In genomic region chr7:107394831-107395230, GRCh38 we compare ENCODE assay signal across 20 cellular contexts.
DNase-seq lines count a peak whose midpoint lies in the region; ATAC-seq and TF ChIP-seq lines count a peak whose summit lies in the region.
"Had no signal": no experiment of that assay in that cellular context is flagged by ENCODE, and none has a peak within 500 bp of the region (broad histone marks: within the 10 kb centered on the region; RNA-seq: fewer than 3 reads in every experiment).

No MANE protein-coding gene starts in this region.

- CTCF ChIA-PET in T-cell (lab: Charles Lee): interaction anchor here in 1 of 2 donors (0.7 kb wide), 1 partner anchor 1746 kb away, joined by 18 read pairs; no protein-coding TSS in a partner anchor
- CTCF ChIA-PET in CD4-positive, alpha-beta T cell (lab: Charles Lee): no interaction called here

- peaks cover 10% of the 10 kb centered on the region for H3K4me1 ChIP-seq in SJSA1 (replicated peaks)
- H3K4me1 ChIP-seq in fibroblast of lung (ENCODE audit: control insufficient read depth, extremely low read depth, insufficient read depth, low read length): no peaks in the 10 kb centered on the region
- peaks cover 16% of the 10 kb centered on the region for H3K4me1 ChIP-seq in smooth muscle cell (ENCODE audit: low read depth)
- H3K4me1 ChIP-seq in heart right ventricle: peaks cover 0 to 4% (median 0%) of the 10 kb centered on the region in 9 donors
- H3K4me1 ChIP-seq: BLaER1, upper lobe of left lung had no signal

- H3K4me3 ChIP-seq in SJSA1 (no peak overlapping the region), fibroblast of lung (replicated peaks in 1 of 4; ENCODE audit: control extremely low read depth in 1 of 4, insufficient read depth in 1 of 4, low read depth in 3 of 4, low read length in 4 of 4) (no peak overlapping the region), smooth muscle cell (no peak overlapping the region), heart right ventricle (no peak overlapping the region)
- H3K4me3 ChIP-seq: BLaER1, left ventricle myocardium inferior, ovary, upper lobe of left lung had no signal

- no peaks in the 10 kb centered on the region for H3K27me3 ChIP-seq in SJSA1 (replicated peaks)
- H3K27me3 ChIP-seq in fibroblast of lung (ENCODE audit: control insufficient read depth, insufficient read depth, low read length): no peaks in the 10 kb centered on the region
- H3K27me3 ChIP-seq in smooth muscle cell (ENCODE audit: low read depth): no peaks in the 10 kb centered on the region
- no peaks in the 10 kb centered on the region for H3K27me3 ChIP-seq in heart right ventricle
- no peaks in the 10 kb centered on the region for H3K27me3 ChIP-seq in CD4-positive, alpha-beta T cell (ENCODE audit: control insufficient read depth, insufficient read depth, low read length)
- H3K27me3 ChIP-seq: BLaER1, ovary, upper lobe of left lung had no signal

- peaks cover 43% of the 10 kb centered on the region for H3K36me3 Mint-ChIP-seq in T-cell
- peaks cover 25% of the 10 kb centered on the region for H3K36me3 Mint-ChIP-seq in CD4-positive, alpha-beta T cell (ENCODE audit: low read depth)

- peak; percentile 48 for DNase-seq in EL
- DNase-seq in SJSA1 (ENCODE audit: low read depth in 1 of 2, low spot score in 2 of 2): peak in 1 of 2 experiments; percentile 15
- peak; percentile 30 to 74 for DNase-seq in fibroblast of lung (ENCODE audit: low read depth in 2 of 2)
- no peak for DNase-seq in smooth muscle cell (lab: John Stamatoyannopoulos, UW; ENCODE audit: unreplicated experiment)
- DNase-seq in heart right ventricle: no peak
- no peak for DNase-seq in T-cell
- no peak for DNase-seq in CD4-positive, alpha-beta T cell
- no peak for DNase-seq in activated CD4-positive, alpha-beta T cell treated with anti-CD3 and anti-CD28 coated beads, Interleukin-2, amount 50 U/mL, for 4 hours
- DNase-seq: activated naive CD8-positive, alpha-beta T cell treated with anti-CD3 and anti-CD28 coated beads, Interleukin-2, amount 50 U/mL, for 24 hours; left ventricle myocardium inferior; NCI-H1417 treated with DMSO at 0.1 percent for 48 hours; NCI-H82; ovary; stimulated activated CD4-positive, alpha-beta T cell treated with anti-CD3 and anti-CD28 coated beads, Interleukin-1b, Interleukin-23, amount 100 ng/mL, for 48 hours; T1000; upper lobe of left lung had no signal

- no peak overlapping the region for H3K27ac Mint-ChIP-seq in T-cell
- no peak overlapping the region for H3K27ac Mint-ChIP-seq in CD4-positive, alpha-beta T cell
- H3K27ac Mint-ChIP-seq: activated naive CD8-positive, alpha-beta T cell treated with anti-CD3 and anti-CD28 coated beads, Interleukin-2, amount 50 U/mL, for 24 hours; stimulated activated naive CD8-positive, alpha-beta T cell treated with anti-CD3 and anti-CD28 coated beads, Interleukin-15, Interleukin-2, amounts not matched to agents 100 ng/mL and 50 ng/mL, for 24 hours had no signal

- H3K27me3 Mint-ChIP-seq in T-cell: no peaks in the 10 kb centered on the region
- H3K27me3 Mint-ChIP-seq in CD4-positive, alpha-beta T cell: no peaks in the 10 kb centered on the region
- H3K27me3 Mint-ChIP-seq: activated naive CD8-positive, alpha-beta T cell treated with anti-CD3 and anti-CD28 coated beads, Interleukin-2, amount 50 U/mL, for 24 hours; stimulated activated naive CD8-positive, alpha-beta T cell treated with anti-CD3 and anti-CD28 coated beads, Interleukin-15, Interleukin-2, amounts not matched to agents 100 ng/mL and 50 ng/mL, for 24 hours had no signal

- H3F3A ChIP-seq in smooth muscle cell (ENCODE audit: low read depth): peaks cover 8% of the 10 kb centered on the region

- no peaks in the 10 kb centered on the region for H3K4me1 Mint-ChIP-seq in T-cell
- no peaks in the 10 kb centered on the region for H3K4me1 Mint-ChIP-seq in CD4-positive, alpha-beta T cell (ENCODE audit: low read depth)
- H3K4me1 Mint-ChIP-seq: activated naive CD8-positive, alpha-beta T cell treated with anti-CD3 and anti-CD28 coated beads, Interleukin-2, amount 50 U/mL, for 24 hours had no signal

- H3K9me3 Mint-ChIP-seq in T-cell: no peaks in the 10 kb centered on the region
- no peaks in the 10 kb centered on the region for H3K9me3 Mint-ChIP-seq in CD4-positive, alpha-beta T cell

- no peak overlapping the region for H3K4me3 Mint-ChIP-seq in T-cell
- H3K4me3 Mint-ChIP-seq in CD4-positive, alpha-beta T cell: no peak overlapping the region
- H3K4me3 Mint-ChIP-seq: activated naive CD8-positive, alpha-beta T cell treated with anti-CD3 and anti-CD28 coated beads, Interleukin-2, amount 50 U/mL, for 24 hours; stimulated activated naive CD8-positive, alpha-beta T cell treated with anti-CD3 and anti-CD28 coated beads, Interleukin-15, Interleukin-2, amounts not matched to agents 100 ng/mL and 50 ng/mL, for 24 hours had no signal

- no peaks in the 10 kb centered on the region for H3K9me3 ChIP-seq in SJSA1 (replicated peaks)
- H3K9me3 ChIP-seq in fibroblast of lung (ENCODE audit: control insufficient read depth, insufficient read depth, low read depth, low read length): no peaks in the 10 kb centered on the region
- H3K9me3 ChIP-seq in smooth muscle cell (replicated peaks; ENCODE audit: low read depth): no peaks in the 10 kb centered on the region
- no peaks in the 10 kb centered on the region for H3K9me3 ChIP-seq in heart right ventricle
- no peaks in the 10 kb centered on the region for H3K9me3 ChIP-seq in CD4-positive, alpha-beta T cell (ENCODE audit: control insufficient read depth, low read length)
- H3K9me3 ChIP-seq: BLaER1, left ventricle myocardium inferior, ovary, upper lobe of left lung had no signal

- ATAC-seq in heart right ventricle (no peak), T-cell (replicated peaks in 1 of 4) (no peak)
- ATAC-seq in CD4-positive, alpha-beta T cell (ENCODE audit: poor library complexity): no peak
- ATAC-seq: activated CD4-positive, CD25-positive, alpha-beta regulatory T cell treated with anti-CD3 and anti-CD28 coated beads, Interleukin-2, amount 50 U/mL, for 24 hours; activated naive CD8-positive, alpha-beta T cell treated with anti-CD3 and anti-CD28 coated beads, Interleukin-2, amount 50 U/mL, for 24 hours; sciatic nerve had no signal

- intact Hi-C loops in heart right ventricle (cut with DNase I): no loop called here
- intact Hi-C loops in CD4-positive, alpha-beta T cell (cut with DNase I, micrococcal nuclease): no loop called here

- H3K36me3 ChIP-seq in SJSA1 (no peaks in the 10 kb centered on the region), fibroblast of lung (ENCODE audit: control insufficient read depth, insufficient read depth, low read length) (no peaks in the 10 kb centered on the region), smooth muscle cell (ENCODE audit: low read depth) (no peaks in the 10 kb centered on the region), heart right ventricle (no peaks in the 10 kb centered on the region)
- H3K36me3 ChIP-seq: ovary, upper lobe of left lung had no signal

- POLR2A ChIA-PET in T-cell (lab: Charles Lee): interaction anchor here in 1 of 2 donors (0.6 kb wide), 1 partner anchor 299 kb away, joined by 7 read pairs; no protein-coding TSS in a partner anchor
- POLR2A ChIA-PET in CD4-positive, alpha-beta T cell (lab: Charles Lee): no interaction called here

- peak overlapping the region; percentile 65 for H3K27ac ChIP-seq in SJSA1
- H3K27ac ChIP-seq in fibroblast of lung (ENCODE audit: insufficient read depth, low read length): no peak overlapping the region
- peak overlapping the region; percentile 76 for H3K27ac ChIP-seq in smooth muscle cell (ENCODE audit: low read depth)
- no peak overlapping the region for H3K27ac ChIP-seq in heart right ventricle
- no peak overlapping the region for H3K27ac ChIP-seq in CD4-positive, alpha-beta T cell (ENCODE audit: low read depth, low read length)
- H3K27ac ChIP-seq: BLaER1, left ventricle myocardium inferior, ovary, upper lobe of left lung had no signal

- H2AFZ ChIP-seq in fibroblast of lung (ENCODE audit: low read length) (no peak overlapping the region), smooth muscle cell (ENCODE audit: low read depth) (no peak overlapping the region)

- H3K9ac ChIP-seq in fibroblast of lung (ENCODE audit: insufficient read depth, low read length) (no peak overlapping the region), smooth muscle cell (ENCODE audit: low read depth) (peak overlapping the region; percentile 9)
- H3K9ac ChIP-seq: BLaER1 had no signal

- no peaks in the 10 kb centered on the region for H3K79me2 ChIP-seq in fibroblast of lung (ENCODE audit: control insufficient read depth, insufficient read depth, low read length)
- no peaks in the 10 kb centered on the region for H3K79me2 ChIP-seq in smooth muscle cell (ENCODE audit: low read depth)

- WGBS in smooth muscle cell (ENCODE audit: low lambda C conversion rate): 69% methylated on average over 1 of the region's 1 CpG
- 86 to 90% methylated on average over 1 of the region's 1 CpG for WGBS in heart right ventricle, 2 donors

- H4K20me1 ChIP-seq in fibroblast of lung (ENCODE audit: control insufficient read depth, extremely low read depth, insufficient read depth, low read length): no peaks in the 10 kb centered on the region
- no peaks in the 10 kb centered on the region for H4K20me1 ChIP-seq in smooth muscle cell (ENCODE audit: low read depth)
- H4K20me1 ChIP-seq: BLaER1 had no signal

- TF ChIP-seq CTCF in fibroblast of lung (conservative IDR thresholded peaks at IDR 0.05 in 1 of 2, IDR thresholded peaks at IDR 0.05 in 1 of 2; ENCODE audit: low read depth in 1 of 2, low read length in 2 of 2): no peak
- TF ChIP-seq CTCF in smooth muscle cell (IDR thresholded peaks at IDR 0.05; ENCODE audit: borderline replicate concordance, insufficient read depth, poor library complexity, severe bottlenecking): no peak
- TF ChIP-seq CTCF in heart right ventricle (IDR thresholded peaks at IDR 0.05): no peak
- no peak for TF ChIP-seq CTCF in CD4-positive, alpha-beta T cell (IDR thresholded peaks at IDR 0.05)

- no peak overlapping the region for H3K4me2 ChIP-seq in fibroblast of lung (ENCODE audit: extremely low read depth, insufficient read depth, low read length)
- peak overlapping the region; percentile 73 for H3K4me2 ChIP-seq in smooth muscle cell
- H3K4me2 ChIP-seq: BLaER1 had no signal

Comparison
In these comparisons a context has a peak if more than half of its experiments do, and no peak if none do; other contexts are left out.
1. DNase-seq: peak in EL (single experiment) and fibroblast of lung (2 of 2); none in smooth muscle cell (single experiment), heart right ventricle (0 of 2), T-cell (0 of 34), CD4-positive, alpha-beta T cell (0 of 10) and activated CD4-positive, alpha-beta T cell treated with anti-CD3 and anti-CD28 coated beads, Interleukin-2, amount 50 U/mL, for 4 hours (0 of 2).
2. H3K27ac ChIP-seq: peak in SJSA1 (single experiment) and smooth muscle cell (single experiment); none in fibroblast of lung (single experiment), heart right ventricle (0 of 10) and CD4-positive, alpha-beta T cell (single experiment).